ENCODE assay signal across 8 cellular contexts in the genomic region with DNA sequence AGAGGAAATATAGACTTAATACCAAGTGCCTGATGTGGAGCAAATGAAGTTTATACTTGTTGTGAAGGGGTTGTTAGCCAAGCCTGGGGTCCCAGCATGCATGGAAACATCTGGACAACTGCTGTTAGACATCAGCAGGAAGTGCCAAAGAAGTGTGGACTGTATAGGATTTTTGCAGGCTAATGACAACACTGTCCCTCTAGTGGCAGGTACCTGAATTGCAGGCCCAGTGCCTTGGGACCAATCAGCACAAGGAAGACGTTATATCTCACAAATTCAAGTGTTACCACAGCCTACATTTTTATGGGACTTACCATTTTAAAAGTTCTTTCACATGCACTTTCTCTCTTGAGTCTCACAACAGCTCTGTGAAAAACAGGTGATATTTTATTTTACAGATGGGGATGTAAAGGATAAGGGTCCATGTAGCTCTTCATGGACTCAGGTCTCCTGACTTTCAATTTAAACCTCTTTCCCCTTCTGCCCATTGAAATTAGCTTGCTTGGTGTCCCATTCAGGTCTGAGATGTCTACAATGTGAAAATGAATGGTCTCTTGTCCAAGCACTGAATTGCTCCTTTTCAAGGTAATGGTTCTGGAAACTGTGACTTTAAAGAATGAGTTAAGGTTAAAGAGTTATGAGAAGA.
A peak's percentile ranks its signal among the peaks of the same experiment; 100 is the strongest.
DNase-seq lines count a peak whose midpoint lies in the region; ATAC-seq, FAIRE-seq and TF ChIP-seq lines count a peak whose summit lies in the region.

No MANE protein-coding gene starts in this region.

- DNase-seq in NCI-H146 (lab: John Stamatoyannopoulos, UW), result peak; percentile 57
- DNase-seq in activated CD4-positive, alpha-beta T cell treated with anti-CD3 and anti-CD28 coated beads, Interleukin-2, amount 50 U/mL, for 4 hours, result peak; percentile 43 to 50
- peak; percentile 36 to 91 for DNase-seq in H1 (ENCODE audit: low read depth in 1 of 2, low spot score in 2 of 2)
- DNase-seq in type B pancreatic cell (ENCODE audit: extremely low spot score, unreplicated experiment), result no peak

- H3K56ac ChIP-seq in H1 (replicated peaks; ENCODE audit: insufficient read length, low read depth, low read length), result no peak overlapping the region

- no peak overlapping the region for H2AK5ac ChIP-seq in H1 (ENCODE audit: low read depth, low read length)

- H3K9me3 ChIP-seq in H1 (ENCODE audit: insufficient read depth in 2 of 2, low read depth in 1 of 2, low read length in 1 of 2), result no peaks in the 10 kb centered on the region

- H2BK12ac ChIP-seq in H1 (ENCODE audit: low read depth, low read length), result no peak overlapping the region

- no peak overlapping the region for H3K4me2 ChIP-seq in H1 (ENCODE audit: insufficient read depth in 1 of 2, low read depth in 2 of 2, low read length in 2 of 2)

- H3K27me3 Mint-ChIP-seq in nephron (ENCODE audit: low read depth), result no peaks in the 10 kb centered on the region
- H3K27me3 Mint-ChIP-seq in type B pancreatic cell, result peaks cover 3% of the 10 kb centered on the region

- H4K5ac ChIP-seq in H1 (ENCODE audit: insufficient read length, low read depth, low read length), result no peak overlapping the region

- H3K4me1 ChIP-seq in H1 (replicated peaks in 1 of 4; ENCODE audit: control insufficient read depth in 3 of 4, insufficient read depth in 4 of 4, low read length in 3 of 4), result peaks cover 0 to 5% (median 1%) of the 10 kb centered on the region in 4 experiments; a peak in 2 of 7 replicates

- no peak overlapping the region for H2AFZ ChIP-seq in H1 (ENCODE audit: low read length)

- H3K23ac ChIP-seq in H1 (ENCODE audit: insufficient read length), result no peak overlapping the region

- H3K4me3 Mint-ChIP-seq in nephron, result no peak overlapping the region
- H3K4me3 Mint-ChIP-seq in type B pancreatic cell, result no peak overlapping the region

- H3K9ac ChIP-seq in H1 (replicated peaks in 1 of 4; ENCODE audit: extremely low read depth in 1 of 4, low read depth in 3 of 4, low read length in 3 of 4), result no peak overlapping the region

- H3K36me3 Mint-ChIP-seq in nephron (ENCODE audit: low read depth) (no peaks in the 10 kb centered on the region), type B pancreatic cell (no peaks in the 10 kb centered on the region)

- no peak overlapping the region for H2BK5ac ChIP-seq in H1 (ENCODE audit: low read depth, low read length)

- no peak overlapping the region for H2BK15ac ChIP-seq in H1 (ENCODE audit: low read length)

- H3K4ac ChIP-seq in H1 (replicated peaks; ENCODE audit: insufficient read length, low read depth, low read length), result no peak overlapping the region

- H3K27ac Mint-ChIP-seq in nephron (no peak overlapping the region), type B pancreatic cell (no peak overlapping the region)

- H3K4me1 Mint-ChIP-seq in nephron, result peaks cover 22% of the 10 kb centered on the region
- H3K4me1 Mint-ChIP-seq in type B pancreatic cell (ENCODE audit: unreplicated experiment), result peaks cover 16% of the 10 kb centered on the region

- H3K27me3 ChIP-seq in H1 (replicated peaks in 1 of 4; ENCODE audit: control insufficient read depth in 3 of 4, extremely low read depth in 1 of 4, insufficient read depth in 3 of 4, low read length in 3 of 4), result no peaks in the 10 kb centered on the region

- H3K79me1 ChIP-seq in H1 (ENCODE audit: low read depth, low read length), result no peaks in the 10 kb centered on the region

- peak; percentile 59 for ATAC-seq in GM18498 (IDR thresholded peaks at IDR 0.05; ENCODE audit: unreplicated experiment)
- no peak for ATAC-seq in GM21786 (IDR thresholded peaks at IDR 0.05; ENCODE audit: unreplicated experiment)

- POLR2A ChIA-PET in H1 (lab: Charles Lee; ENCODE audit: partially characterized antibody), result interaction anchor here (1.4 kb wide), 1 partner anchor 9 kb away, joined by 3 read pairs; no protein-coding TSS in a partner anchor

- no peaks in the 10 kb centered on the region for H4K20me1 ChIP-seq in H1 (replicated peaks in 1 of 2; ENCODE audit: control insufficient read depth in 1 of 2, insufficient read depth in 2 of 2, low read length in 2 of 2)

- no peak for TF ChIP-seq POLR2A in H1 (IDR thresholded peaks at IDR 0.05; ENCODE audit: control extremely low read depth in 1 of 2, low read depth in 2 of 2, low read length in 2 of 2)

- H3K14ac ChIP-seq in H1 (ENCODE audit: insufficient read length), result no peak overlapping the region

- CTCF ChIA-PET in H1 (lab: Charles Lee; ENCODE audit: partially characterized antibody), result interaction anchor here (0.7 to 4.7 kb wide), 38 partner anchors 9 to 249 kb away, joined by 3 to 37 read pairs (median 4); no protein-coding TSS in a partner anchor

- H2BK120ac ChIP-seq in H1 (replicated peaks; ENCODE audit: low read depth, low read length), result no peak overlapping the region

- no peak for TF ChIP-seq EP300 in H1 (IDR thresholded peaks at IDR 0.05; ENCODE audit: borderline replicate concordance in 1 of 2, low read depth in 2 of 2, low read length in 2 of 2)

- WGBS in H1 (ENCODE audit: extremely low coverage in 1 of 2, insufficient coverage in 1 of 2, insufficient read length in 1 of 2, insufficient replicate concordance in 2 of 2, low coverage in 1 of 2, low lambda C conversion rate in 2 of 2, missing lambda C conversion rate in 1 of 2), 2 experiments, result 45% methylated on average over 1 of the region's 1 CpG; no CpG with 5 or more reads in 1 of the 2 experiments

- no peaks in the 10 kb centered on the region for H3K79me2 ChIP-seq in H1 (ENCODE audit: control insufficient read depth in 1 of 2, insufficient read depth in 2 of 2, low read length in 2 of 2)

- H3K36me3 ChIP-seq in H1 (ENCODE audit: control insufficient read depth in 2 of 4, insufficient read depth in 4 of 4, low read length in 3 of 4), result no peaks in the 10 kb centered on the region

- H4K91ac ChIP-seq in H1 (replicated peaks; ENCODE audit: insufficient read length, low read length), result no peak overlapping the region

- peak; percentile 65 for FAIRE-seq in H1 (lab: Jason Lieb, UNC)

- H3K18ac ChIP-seq in H1 (ENCODE audit: extremely low read depth, low read length), result no peak overlapping the region

- no peak overlapping the region for H3K4me3 ChIP-seq in H1 (ENCODE audit: extremely low read depth in 1 of 4, insufficient read depth in 2 of 4, low read depth in 3 of 4, low read length in 4 of 4)

- H3K9me3 Mint-ChIP-seq in nephron, result peaks cover 3% of the 10 kb centered on the region
- peaks cover 9% of the 10 kb centered on the region for H3K9me3 Mint-ChIP-seq in type B pancreatic cell

- H3K23me2 ChIP-seq in H1 (ENCODE audit: low read depth, low read length), result no peaks in the 10 kb centered on the region

- TF ChIP-seq CTCF in 22Rv1 (IDR thresholded peaks at IDR 0.05) (peak; percentile 91), H1 (IDR thresholded peaks at IDR 0.05; ENCODE audit: control extremely low read depth in 1 of 3, insufficient read depth in 1 of 3, low read depth in 1 of 3, low read length in 3 of 3) (peak; percentile 74 to 98 (median 76)), nephron (IDR thresholded peaks at IDR 0.05; ENCODE audit: unreplicated experiment in 3 of 3) (peak; percentile 45 to 65 (median 52)), type B pancreatic cell (conservative IDR thresholded peaks at IDR 0.05) (peak; percentile 94)

- no peak overlapping the region for H2BK20ac ChIP-seq in H1 (ENCODE audit: low read length)

- no peak overlapping the region; the same call in 1 of the 2 replicates for H4K8ac ChIP-seq in H1 (ENCODE audit: extremely low read depth, insufficient read depth, low read length)

- peak; percentile 77 to 82 for TF ChIP-seq RAD21 in H1 (IDR thresholded peaks at IDR 0.05 in 1 of 2, conservative IDR thresholded peaks at IDR 0.05 in 1 of 2; ENCODE audit: low read depth in 2 of 2, low read length in 2 of 2)

- H3K27ac ChIP-seq in 22Rv1, result no peak overlapping the region
- no peak overlapping the region for H3K27ac ChIP-seq in H1 (ENCODE audit: low read depth, low read length)

TF ChIP-seq in H1, 55 proteins besides CTCF, POLR2A, EP300 and RAD21:
- peak; percentile 19; the same call in 1 of the 2 replicates for TF ChIP-seq CREB1 (IDR thresholded peaks at IDR 0.05)
- TF ChIP-seq SIRT6 (IDR thresholded peaks at IDR 0.05; ENCODE audit: low read length), result no peak
TF ChIP-seq in H1: peak in this region for 1.
